Comparison of ENCODE assay signal across 19 cellular contexts in genomic region chr5:159187674-159188164, GRCh38. TPM values are rescaled to one million over a fixed set of nuclear protein-coding genes. Genes with fewer than 3 reads are reported as not detected.
DNase-seq lines count a peak whose midpoint lies in the region; ATAC-seq and TF ChIP-seq lines count a peak whose summit lies in the region.
"Had no signal": no experiment of that assay in that cellular context is flagged by ENCODE, and none has a peak within 500 bp of the region (broad histone marks: within the 10 kb centered on the region; RNA-seq: fewer than 3 reads in every experiment).

No MANE protein-coding gene starts in this region.

- TF ChIP-seq CTCF in IMR-90 (conservative IDR thresholded peaks at IDR 0.05; ENCODE audit: low read depth, low read length): no peak
- TF ChIP-seq CTCF in brain microvascular endothelial cell (IDR thresholded peaks at IDR 0.05; ENCODE audit: low read depth, low read length, missing control alignments): no peak
- TF ChIP-seq CTCF in prostate gland (IDR thresholded peaks at IDR 0.05): no peak

- H3K4me1 ChIP-seq in IMR-90 (ENCODE audit: control insufficient read depth, insufficient read depth, low read length): peaks cover 23% of the 10 kb centered on the region
- peaks cover 4% of the 10 kb centered on the region for H3K4me1 ChIP-seq in prostate gland (replicated peaks)
- H3K4me1 ChIP-seq: breast epithelium had no signal

- no peak overlapping the region for H3K56ac ChIP-seq in IMR-90 (ENCODE audit: extremely low read depth, insufficient read depth, low read length)

- in situ Hi-C loops in IMR-90 (cut with MboI; ENCODE audit: low sequenced_read_pairs): loop anchor here (25.0 kb wide), 1 partner anchor 1625 kb away; no protein-coding TSS in a partner anchor
- in situ Hi-C loops in brain microvascular endothelial cell (cut with HindIII; ENCODE audit: low pct_ligation_motif_present, low sequenced_read_pairs): no loop called here

- H3K4me1 Mint-ChIP-seq in activated naive CD4-positive, alpha-beta T cell treated with anti-CD3 and anti-CD28 coated beads for 36 hours (ENCODE audit: low read depth): peaks cover 61% of the 10 kb centered on the region

- H3K9me3 ChIP-seq in IMR-90 (ENCODE audit: control insufficient read depth, insufficient read depth, low read length) (no peaks in the 10 kb centered on the region), prostate gland (no peaks in the 10 kb centered on the region)
- H3K9me3 ChIP-seq: breast epithelium, MG63 had no signal

- peak overlapping the region; percentile 14; the same call in 1 of the 2 replicates for H4K91ac ChIP-seq in IMR-90 (ENCODE audit: insufficient read depth, low read depth, low read length)

- peak overlapping the region; percentile 50 for H2AK5ac ChIP-seq in IMR-90 (ENCODE audit: low read depth, low read length)

- H3K36me3 ChIP-seq in IMR-90 (ENCODE audit: control insufficient read depth, insufficient read depth, low read length): peaks cover 26% of the 10 kb centered on the region
- peaks cover 15% of the 10 kb centered on the region for H3K36me3 ChIP-seq in brain microvascular endothelial cell (replicated peaks)
- no peaks in the 10 kb centered on the region for H3K36me3 ChIP-seq in prostate gland
- H3K36me3 ChIP-seq: breast epithelium had no signal

- no peaks in the 10 kb centered on the region for H3K27me3 Mint-ChIP-seq in activated naive CD4-positive, alpha-beta T cell treated with anti-CD3 and anti-CD28 coated beads for 36 hours (ENCODE audit: low read depth)
- H3K27me3 Mint-ChIP-seq: activated naive CD8-positive, alpha-beta T cell treated with anti-CD3 and anti-CD28 coated beads, Interleukin-2, amount 10 ng/mL, durations not matched to agents 7 days and 5 days had no signal

- H4K5ac ChIP-seq in IMR-90 (ENCODE audit: low read depth, low read length): peak overlapping the region; percentile 89; the same call in 1 of the 2 replicates

- peaks cover 27% of the 10 kb centered on the region for H3K36me3 Mint-ChIP-seq in activated naive CD4-positive, alpha-beta T cell treated with anti-CD3 and anti-CD28 coated beads for 36 hours (ENCODE audit: low read depth)

- TF ChIP-seq POLR2A in IMR-90 (IDR thresholded peaks at IDR 0.05; ENCODE audit: low read depth, low read length) (no peak), prostate gland (IDR thresholded peaks at IDR 0.05) (no peak)

- peak overlapping the region; percentile 21 for H2BK20ac ChIP-seq in IMR-90 (ENCODE audit: low read depth, low read length)

- peaks cover 12 to 37% of the 10 kb centered on the region in 2 experiments; a peak in 3 of 4 replicates for H3K79me1 ChIP-seq in IMR-90 (ENCODE audit: low read depth in 1 of 2, low read length in 2 of 2)

- H4K20me1 ChIP-seq in IMR-90 (ENCODE audit: insufficient read depth, low read length): no peaks in the 10 kb centered on the region

- H3K27ac ChIP-seq in IMR-90 (ENCODE audit: insufficient read depth, low read length) (peak overlapping the region; percentile 66; the same call in 1 of the 2 replicates), brain microvascular endothelial cell (peak overlapping the region; percentile 14), prostate gland (peak overlapping the region; percentile 63 to 77)
- H3K27ac ChIP-seq: breast epithelium had no signal

- H2BK120ac ChIP-seq in IMR-90 (ENCODE audit: low read depth, low read length): peak overlapping the region; percentile 62; the same call in 1 of the 2 replicates

- H3K27me3 ChIP-seq in IMR-90 (ENCODE audit: control insufficient read depth, insufficient read depth, low read length): no peaks in the 10 kb centered on the region
- no peaks in the 10 kb centered on the region for H3K27me3 ChIP-seq in brain microvascular endothelial cell (replicated peaks)
- H3K27me3 ChIP-seq in prostate gland (replicated peaks; ENCODE audit: insufficient read depth): no peaks in the 10 kb centered on the region
- H3K27me3 ChIP-seq: breast epithelium, MG63 had no signal

- H2BK5ac ChIP-seq in IMR-90 (ENCODE audit: low read depth, low read length, poor library complexity, severe bottlenecking): peak overlapping the region; percentile 90

- intact Hi-C loops in activated naive CD4-positive, alpha-beta T cell treated with anti-CD3 and anti-CD28 coated beads for 36 hours (cut with micrococcal nuclease): no loop called here
- intact Hi-C loops in IMR-90 (cut with micrococcal nuclease): no loop called here
- intact Hi-C loops in prostate gland (cut with DNase I): no loop called here

- dilution Hi-C loops in IMR-90 (cut with HindIII; ENCODE audit: low sequenced_read_pairs, unreplicated experiment): no loop called here

- WGBS in IMR-90 (ENCODE audit: extremely low coverage in 2 of 2, insufficient read length in 1 of 2), 2 experiments: 83% methylated on average over 1 of the region's 5 CpGs; no CpG with 5 or more reads in 1 of the 2 experiments
- WGBS in prostate gland: 84% methylated on average over 5 of the region's 5 CpGs

- H2BK15ac ChIP-seq in IMR-90 (ENCODE audit: low read depth, low read length): peak overlapping the region; percentile 55; the same call in 1 of the 3 replicates

- no peak overlapping the region for H2AFZ ChIP-seq in IMR-90 (replicated peaks; ENCODE audit: low read length, poor library complexity)

- H3K27ac Mint-ChIP-seq in activated naive CD4-positive, alpha-beta T cell treated with anti-CD3 and anti-CD28 coated beads for 36 hours: peak overlapping the region; percentile 62
- H3K27ac Mint-ChIP-seq: activated naive CD8-positive, alpha-beta T cell treated with anti-CD3 and anti-CD28 coated beads, Interleukin-2, amount 10 ng/mL, durations not matched to agents 7 days and 5 days had no signal

- H3K4me3 ChIP-seq in IMR-90 (ENCODE audit: insufficient read depth, low read depth, low read length): no peak overlapping the region
- H3K4me3 ChIP-seq in brain microvascular endothelial cell (ENCODE audit: low read depth, low read length): no peak overlapping the region
- H3K4me3 ChIP-seq in prostate gland: no peak overlapping the region
- H3K4me3 ChIP-seq: breast epithelium, MG63 had no signal

- POLR2A ChIA-PET in IMR-90 (lab: Charles Lee; ENCODE audit: unreplicated experiment): no interaction called here

- BruUV-seq in IMR-90 (replicated peaks; lab: Mats Ljungman, UMichigan): no TSS peak

- ATAC-seq in IMR-90 (ENCODE audit: low read depth) (no peak), GM18520 (IDR thresholded peaks at IDR 0.05; ENCODE audit: unreplicated experiment) (no peak), HG02981 (IDR thresholded peaks at IDR 0.05; ENCODE audit: unreplicated experiment) (no peak)

- H2AK9ac ChIP-seq in IMR-90 (replicated peaks; ENCODE audit: low read depth, low read length, poor library complexity): no peak overlapping the region

- peak overlapping the region; percentile 94 for H3K23ac ChIP-seq in IMR-90 (ENCODE audit: low read depth, low read length)

- H3K4ac ChIP-seq in IMR-90 (ENCODE audit: low read depth, low read length): peak overlapping the region; percentile 71; the same call in 1 of the 2 replicates

- TF ChIP-seq RAD21 in IMR-90 (IDR thresholded peaks at IDR 0.05; ENCODE audit: low read length): no peak

- CTCF ChIA-PET in activated naive CD4-positive, alpha-beta T cell treated with anti-CD3 and anti-CD28 coated beads for 36 hours (lab: Charles Lee): no interaction called here
- CTCF ChIA-PET in IMR-90 (lab: Yijun Ruan, JAX): no interaction called here

- H3K4me2 ChIP-seq in IMR-90 (ENCODE audit: low read depth, low read length): no peak overlapping the region

- peak overlapping the region in 1 of 2 experiments; percentile 73; a peak in 2 of 4 replicates for H4K8ac ChIP-seq in IMR-90 (ENCODE audit: low read depth in 2 of 2, low read length in 2 of 2)

- H3K9ac ChIP-seq in IMR-90 (ENCODE audit: low read depth, low read length): no peak overlapping the region; the same call in 1 of the 2 replicates

- no peaks in the 10 kb centered on the region for H3K9me3 Mint-ChIP-seq in activated naive CD4-positive, alpha-beta T cell treated with anti-CD3 and anti-CD28 coated beads for 36 hours
- H3K9me3 Mint-ChIP-seq: activated naive CD8-positive, alpha-beta T cell treated with anti-CD3 and anti-CD28 coated beads, Interleukin-2, amount 10 ng/mL, durations not matched to agents 7 days and 5 days had no signal

- no peak overlapping the region for H3K4me3 Mint-ChIP-seq in activated naive CD4-positive, alpha-beta T cell treated with anti-CD3 and anti-CD28 coated beads for 36 hours
- H3K4me3 Mint-ChIP-seq: activated naive CD8-positive, alpha-beta T cell treated with anti-CD3 and anti-CD28 coated beads, Interleukin-2, amount 10 ng/mL, durations not matched to agents 7 days and 5 days had no signal

- DNase-seq in activated naive CD4-positive, alpha-beta T cell treated with anti-CD3 and anti-CD28 coated beads for 36 hours: no peak
- no peak for DNase-seq in activated naive CD4-positive, alpha-beta T cell treated with Interleukin-2 at 50 U/mL for 16 hours
- no peak for DNase-seq in IMR-90
- no peak for DNase-seq in brain microvascular endothelial cell
- no peak for DNase-seq in prostate gland (ENCODE audit: low spot score)
- no peak for DNase-seq in stimulated activated CD4-positive, alpha-beta T cell treated with anti-CD3 and anti-CD28 coated beads, Interleukin-12 subunit alpha, Interleukin-12 subunit beta, amount 100 ng/mL, for 4 hours
- DNase-seq: activated CD8-positive, alpha-beta memory T cell treated with anti-CD3 and anti-CD28 coated beads, Interleukin-2, amount 50 U/mL, for 48 hours; activated naive CD8-positive, alpha-beta T cell treated with anti-CD3 and anti-CD28 coated beads, Interleukin-2, amount 10 ng/mL, durations not matched to agents 7 days and 5 days; DMS 273 treated with DMSO at 0.1 percent for 48 hours; H7; mesendoderm; MG63; NCI-H2029 treated with DMSO at 0.1 percent for 48 hours; NCI-H524; retina; SW 1271 had no signal

- peaks cover under 1% of the 10 kb centered on the region; the same call in 1 of the 2 replicates for H3K9me1 ChIP-seq in IMR-90 (ENCODE audit: insufficient read depth, low read length)

- H3K14ac ChIP-seq in IMR-90 (replicated peaks; ENCODE audit: low read depth, low read length): peak overlapping the region; percentile 29; the same call in 1 of the 2 replicates

- peak overlapping the region; percentile 43; the same call in 1 of the 2 replicates for H3K18ac ChIP-seq in IMR-90 (ENCODE audit: low read depth, low read length)

TF ChIP-seq in IMR-90, 13 proteins besides CTCF, POLR2A, EP300 and RAD21 (continues in another document):
- TF ChIP-seq CHD1 (IDR thresholded peaks at IDR 0.05; ENCODE audit: low read depth, low read length) (no peak), MXI1 (IDR thresholded peaks at IDR 0.05; ENCODE audit: borderline replicate concordance, low read depth, low read length) (no peak)

RNA-seq across cellular contexts. Expression of gene RNF145, which starts 21.6 kb away (rescaled TPM):
- total RNA-seq in activated naive CD4-positive, alpha-beta T cell treated with anti-CD3 and anti-CD28 coated beads for 36 hours: 10 to 100 TPM; 70.0 to 75.3 TPM
- total RNA-seq in IMR-90 (2012; rRNA removed) (50.0 and 68.0 TPM in 2 replicates), prostate gland (10 to 100 TPM; 38.6 to 50.5 TPM)
- polyA plus RNA-seq in IMR-90 (2012; rRNA removed): 44.9 and 57.0 TPM in 2 replicates
- polyA plus RNA-seq in IMR-90 (2012; cell fraction: cytosol; rRNA removed): 14.3 and 27.2 TPM in 2 replicates
- polyA plus RNA-seq in IMR-90 (2012; cell fraction: nucleus; rRNA removed; ENCODE audit: low replicate concordance): 8.4 and 77.6 TPM in 2 replicates

Comparison
In these comparisons a context has a peak if more than half of its experiments do, and no peak if none do; other contexts are left out.
1. H3K27ac ChIP-seq: peak in every context shown above with its lines; median percentile 70 in prostate gland; 66 in IMR-90; 14 in brain microvascular endothelial cell.